16 cellular contexts compared by ENCODE assay signal in genomic region chr5:128213833-128214232, GRCh38.
"Had no signal": no experiment of that assay in that cellular context is flagged by ENCODE, and none has a peak within 500 bp of the region (broad histone marks: within the 10 kb centered on the region; RNA-seq: fewer than 3 reads in every experiment).

No MANE protein-coding gene starts in this region.

- ATAC-seq: activated CD4-positive, alpha-beta T cell treated with anti-CD3 and anti-CD28 coated beads for 36 hours; activated CD4-positive, CD25-positive, alpha-beta regulatory T cell treated with anti-CD3 and anti-CD28 coated beads, Interleukin-2, amount 50 U/mL, for 24 hours; activated CD8-positive, alpha-beta memory T cell treated with anti-CD3 and anti-CD28 coated beads, Interleukin-2, amount 10 ng/mL, durations not matched to agents 7 days and 5 days; activated CD8-positive, alpha-beta T cell treated with anti-CD3 and anti-CD28 coated beads, Interleukin-2, amount 10 ng/mL, durations not matched to agents 7 days and 5 days; activated naive CD8-positive, alpha-beta T cell treated with anti-CD3 and anti-CD28 coated beads, Interleukin-2, amount 50 U/mL, for 24 hours had no signal

- H3K9me3 ChIP-seq: ascending aorta had no signal

- H3K27me3 ChIP-seq: ascending aorta, cardiac muscle cell had no signal

- DNase-seq: activated CD4-positive, alpha-beta T cell treated with anti-CD3 and anti-CD28 coated beads for 1 hour; activated CD8-positive, alpha-beta memory T cell treated with anti-CD3 and anti-CD28 coated beads for 24 hours; activated CD8-positive, alpha-beta memory T cell treated with anti-CD3 and anti-CD28 coated beads, Interleukin-2, amount 50 U/mL, for 48 hours; activated effector memory CD4-positive, alpha-beta T cell treated with Interleukin-2 at 50 U/mL for 16 hours; activated gamma-delta T cell; activated naive CD8-positive, alpha-beta T cell treated with anti-CD3 and anti-CD28 coated beads, Interleukin-2, amount 10 ng/mL, durations not matched to agents 7 days and 5 days; activated T-cell treated with anti-CD3 and anti-CD28 coated beads, Interleukin-2, amount 50 U/mL, for 24 hours; cerebellar nuclear complex had no signal

- H3K27ac ChIP-seq: ascending aorta, cardiac muscle cell, VCaP had no signal

- H3K4me1 ChIP-seq: ascending aorta had no signal

- H3K4me3 ChIP-seq: ascending aorta, cardiac muscle cell had no signal

- H3K36me3 ChIP-seq: ascending aorta, cardiac muscle cell had no signal
